ENCODE assay signal across 24 cellular contexts in the genomic region with DNA sequence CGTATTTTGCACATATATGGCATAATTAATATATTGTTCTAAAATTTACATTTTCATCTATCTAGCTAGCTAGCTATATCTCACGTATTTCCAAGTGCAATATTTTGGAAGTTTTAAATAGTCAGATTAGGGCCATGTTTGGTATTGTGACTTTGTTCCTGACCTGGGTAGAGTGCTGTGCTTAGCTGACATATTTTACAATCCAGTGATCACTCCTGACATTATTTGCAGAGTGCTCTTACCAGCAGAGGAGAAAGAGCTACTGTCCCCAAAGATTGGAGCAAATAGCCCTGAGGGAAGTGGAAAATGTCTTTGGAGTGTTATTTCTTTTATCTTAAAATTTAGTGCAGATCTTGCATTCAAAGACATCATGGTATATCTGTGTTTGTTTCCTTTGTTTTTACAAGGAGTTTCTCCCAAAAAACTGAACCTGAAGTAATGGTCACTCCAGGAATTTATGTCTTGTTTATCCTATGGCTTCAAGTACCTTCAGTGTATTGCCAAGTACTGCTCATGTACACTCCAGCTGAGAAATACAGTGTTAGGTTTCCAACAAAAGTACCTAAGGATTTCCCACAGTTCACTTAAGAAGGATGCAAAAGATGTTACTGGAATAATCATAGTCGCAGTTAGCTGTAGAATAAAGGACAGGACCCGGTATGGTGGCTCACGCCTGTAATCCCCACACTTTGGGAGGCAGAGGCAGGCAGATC. TPM values are rescaled to one million over a fixed set of nuclear protein-coding genes. Genes with fewer than 3 reads are reported as not detected.
DNase-seq lines count a peak whose midpoint lies in the region; ATAC-seq and TF ChIP-seq lines count a peak whose summit lies in the region.
"Had no signal": no experiment of that assay in that cellular context is flagged by ENCODE, and none has a peak within 500 bp of the region (broad histone marks: within the 10 kb centered on the region; RNA-seq: fewer than 3 reads in every experiment).

No MANE protein-coding gene starts in this region.

- H3K4me3 Mint-ChIP-seq in activated T-cell treated with anti-CD3 and anti-CD28 coated beads, Interleukin-2, amount 50 U/mL, for 72 hours: no peak overlapping the region
- H3K4me3 Mint-ChIP-seq in activated T-cell treated with anti-CD3 and anti-CD28 coated beads, Interleukin-2, amount 50 U/mL, for 4 hours: no peak overlapping the region
- no peak overlapping the region for H3K4me3 Mint-ChIP-seq in T-helper 17 cell
- H3K4me3 Mint-ChIP-seq: CD4-positive, alpha-beta memory T cell had no signal

- H3K27ac Mint-ChIP-seq in activated T-cell treated with anti-CD3 and anti-CD28 coated beads, Interleukin-2, amount 50 U/mL, for 72 hours: peak overlapping the region; percentile 36
- H3K27ac Mint-ChIP-seq in T-helper 17 cell: peak overlapping the region; percentile 65

- no peak for ATAC-seq in activated T-cell treated with anti-CD3 and anti-CD28 coated beads, Interleukin-2, amount 50 U/mL, for 72 hours (replicated peaks in 1 of 2)
- ATAC-seq in activated T-cell treated with anti-CD3 and anti-CD28 coated beads, Interleukin-2, amount 50 U/mL, for 4 hours: no peak
- no peak for ATAC-seq in T-helper 17 cell
- ATAC-seq in lower lobe of right lung: peak; percentile 64 to 77
- no peak for ATAC-seq in GM21447 (IDR thresholded peaks at IDR 0.05; ENCODE audit: unreplicated experiment)
- ATAC-seq: A549 had no signal

- no peak for TF ChIP-seq POLR2A in thyroid gland (IDR thresholded peaks at IDR 0.05)

- H3K27me3 Mint-ChIP-seq in activated T-cell treated with anti-CD3 and anti-CD28 coated beads, Interleukin-2, amount 50 U/mL, for 72 hours (ENCODE audit: low read depth): no peaks in the 10 kb centered on the region
- H3K27me3 Mint-ChIP-seq in activated T-cell treated with anti-CD3 and anti-CD28 coated beads, Interleukin-2, amount 50 U/mL, for 4 hours (ENCODE audit: low read depth): no peaks in the 10 kb centered on the region
- H3K27me3 Mint-ChIP-seq in T-helper 17 cell: no peaks in the 10 kb centered on the region
- H3K27me3 Mint-ChIP-seq: CD4-positive, alpha-beta memory T cell; IgD-negative memory B cell had no signal

- H3K4me3 ChIP-seq in lower lobe of right lung (no peak overlapping the region), thyroid gland (replicated peaks in 1 of 3) (no peak overlapping the region)
- H3K4me3 ChIP-seq: A549; BLaER1 treated with 17β-estradiol and CSF1 and Interleukin-3, amounts not matched to agents 10 nM and 100 nM; SJSA1 had no signal

- no peaks in the 10 kb centered on the region for H3K27me3 ChIP-seq in lower lobe of right lung (ENCODE audit: low read depth)
- H3K27me3 ChIP-seq in thyroid gland: no peaks in the 10 kb centered on the region
- H3K27me3 ChIP-seq: BLaER1 treated with 17β-estradiol and CSF1 and Interleukin-3, amounts not matched to agents 10 nM and 100 nM; SJSA1 had no signal

- WGBS in thyroid gland, 2 donors: 67 to 71% methylated on average over 5 of the region's 5 CpGs

- H3K36me3 Mint-ChIP-seq in activated T-cell treated with anti-CD3 and anti-CD28 coated beads, Interleukin-2, amount 50 U/mL, for 72 hours (ENCODE audit: insufficient read depth in 2 of 2): peaks cover 0 to 2% of the 10 kb centered on the region in 2 donors
- peaks cover 17% of the 10 kb centered on the region for H3K36me3 Mint-ChIP-seq in activated T-cell treated with anti-CD3 and anti-CD28 coated beads, Interleukin-2, amount 50 U/mL, for 4 hours (ENCODE audit: insufficient read depth)
- H3K36me3 Mint-ChIP-seq in T-helper 17 cell (ENCODE audit: low read depth): peaks cover 4% of the 10 kb centered on the region

- no peaks in the 10 kb centered on the region for H3K4me1 Mint-ChIP-seq in activated T-cell treated with anti-CD3 and anti-CD28 coated beads, Interleukin-2, amount 50 U/mL, for 72 hours (ENCODE audit: low read depth)
- peaks cover 17% of the 10 kb centered on the region for H3K4me1 Mint-ChIP-seq in activated T-cell treated with anti-CD3 and anti-CD28 coated beads, Interleukin-2, amount 50 U/mL, for 4 hours (ENCODE audit: low read depth)
- peaks cover 25% of the 10 kb centered on the region for H3K4me1 Mint-ChIP-seq in T-helper 17 cell

- H3K9me3 ChIP-seq in T-helper 17 cell (ENCODE audit: control insufficient read depth, low read length, poor library complexity, severe bottlenecking) (no peaks in the 10 kb centered on the region), lower lobe of right lung (no peaks in the 10 kb centered on the region), thyroid gland (no peaks in the 10 kb centered on the region)
- H3K9me3 ChIP-seq: A549; BLaER1 treated with 17β-estradiol and CSF1 and Interleukin-3, amounts not matched to agents 10 nM and 100 nM; SJSA1 had no signal

- H3K27ac ChIP-seq in lower lobe of right lung: no peak overlapping the region
- H3K27ac ChIP-seq in thyroid gland: peak overlapping the region in 2 of 3 donors; percentile 4 to 72
- H3K27ac ChIP-seq: A549; BLaER1 treated with 17β-estradiol and CSF1 and Interleukin-3, amounts not matched to agents 10 nM and 100 nM; HL-60; KMS-11; SJSA1 had no signal

- no peak for TF ChIP-seq CTCF in lower lobe of right lung (IDR thresholded peaks at IDR 0.05)
- TF ChIP-seq CTCF in thyroid gland (IDR thresholded peaks at IDR 0.05): no peak

- intact Hi-C loops in lower lobe of right lung (cut with DNase I) (no loop called here), thyroid gland (cut with DNase I) (no loop called here)

- no peak for DNase-seq in activated T-cell treated with anti-CD3 and anti-CD28 coated beads, Interleukin-2, amount 50 U/mL, for 72 hours
- no peak for DNase-seq in activated T-cell treated with anti-CD3 and anti-CD28 coated beads, Interleukin-2, amount 50 U/mL, for 4 hours
- DNase-seq in T-helper 17 cell: no peak
- DNase-seq in lower lobe of right lung: no peak
- no peak for DNase-seq in thyroid gland
- DNase-seq in stimulated activated CD4-positive, alpha-beta T cell treated with anti-CD3 and anti-CD28 coated beads, Interleukin-1b, Interleukin-23, amount 100 ng/mL, for 48 hours: no peak
- DNase-seq in NCI-H1694 (lab: John Stamatoyannopoulos, UW): no peak
- DNase-seq: AML-193; CD4-positive, alpha-beta memory T cell; COR-L47; DMS53; MM.1S; NCI-H2081 treated with DMSO at 0.1 percent for 48 hours; NCI-H524; NCI-H774; Right ventricle myocardium superior; RPMI8226 had no signal

- H3K36me3 ChIP-seq in lower lobe of right lung (no peaks in the 10 kb centered on the region), thyroid gland (no peaks in the 10 kb centered on the region)
- H3K36me3 ChIP-seq: SJSA1 had no signal

- H3K9me3 Mint-ChIP-seq in activated T-cell treated with anti-CD3 and anti-CD28 coated beads, Interleukin-2, amount 50 U/mL, for 72 hours: no peaks in the 10 kb centered on the region
- H3K9me3 Mint-ChIP-seq in activated T-cell treated with anti-CD3 and anti-CD28 coated beads, Interleukin-2, amount 50 U/mL, for 4 hours: no peaks in the 10 kb centered on the region
- H3K9me3 Mint-ChIP-seq: CD4-positive, alpha-beta memory T cell; IgD-negative memory B cell had no signal

- no peaks in the 10 kb centered on the region for H3K4me1 ChIP-seq in lower lobe of right lung
- H3K4me1 ChIP-seq in thyroid gland: peaks cover 11 to 18% of the 10 kb centered on the region in 2 donors
- H3K4me1 ChIP-seq: A549, SJSA1 had no signal

RNA-seq across cellular contexts. Expression of gene PSMA6, which starts 49.4 kb away (rescaled TPM):
- total RNA-seq in activated T-cell treated with anti-CD3 and anti-CD28 coated beads, Interleukin-2, amount 50 U/mL, for 72 hours: 100 to 1,000 TPM; 325 to 349 TPM
- total RNA-seq in activated T-cell treated with anti-CD3 and anti-CD28 coated beads, Interleukin-2, amount 50 U/mL, for 4 hours: 100 to 1,000 TPM; 562 to 636 (median 595) TPM
- 100 to 1,000 TPM; 115 to 117 TPM for total RNA-seq in T-helper 17 cell
- 159 TPM for total RNA-seq in lower lobe of right lung
- total RNA-seq in thyroid gland: 100 to 1,000 TPM; 107 to 157 (median 120) TPM

Comparison
In these comparisons a context has a peak if more than half of its experiments do, and no peak if none do; other contexts are left out.
1. ATAC-seq: peak in lower lobe of right lung (2 of 2); none in activated T-cell treated with anti-CD3 and anti-CD28 coated beads, Interleukin-2, amount 50 U/mL, for 72 hours (0 of 2), activated T-cell treated with anti-CD3 and anti-CD28 coated beads, Interleukin-2, amount 50 U/mL, for 4 hours (0 of 2), T-helper 17 cell (single experiment) and GM21447 (single experiment).